8 cellular contexts compared by ENCODE assay signal in genomic region chr4:145097331-145097820, GRCh38. TPM values are rescaled to one million over a fixed set of nuclear protein-coding genes. Genes with fewer than 3 reads are reported as not detected.
A peak's percentile ranks its signal among the peaks of the same experiment; 100 is the strongest.
DNase-seq lines count a peak whose midpoint lies in the region; ATAC-seq and TF ChIP-seq lines count a peak whose summit lies in the region.

No MANE protein-coding gene starts in this region.

- H3K4me3 ChIP-seq in HL-60 (replicated peaks; ENCODE audit: insufficient read depth, low read length), result peak overlapping the region; percentile 92
- peak overlapping the region; percentile 88 to 94 for H3K4me3 ChIP-seq in muscle layer of colon (ENCODE audit: low read depth in 1 of 2, low read length in 2 of 2)

- no peaks in the 10 kb centered on the region for H3K27me3 Mint-ChIP-seq in activated CD8-positive, alpha-beta memory T cell treated with anti-CD3 and anti-CD28 coated beads, Interleukin-2, amount 10 ng/mL, durations not matched to agents 7 days and 5 days

- H3K27ac ChIP-seq in HL-60 (replicated peaks) (peak overlapping the region; percentile 91), muscle layer of colon (ENCODE audit: low read depth, low read length) (peak overlapping the region; percentile 93)

- peak overlapping the region; percentile 84 for H3K4me3 Mint-ChIP-seq in activated CD8-positive, alpha-beta memory T cell treated with anti-CD3 and anti-CD28 coated beads, Interleukin-2, amount 10 ng/mL, durations not matched to agents 7 days and 5 days

- TF ChIP-seq CTCF in HL-60 (IDR thresholded peaks at IDR 0.05; ENCODE audit: insufficient read depth, low read length), result no peak

- H3K9ac ChIP-seq in muscle layer of colon (ENCODE audit: low read length), result peak overlapping the region; percentile 74

- H3K36me3 ChIP-seq in muscle layer of colon (ENCODE audit: insufficient read depth, low read length), result peaks cover 30% of the 10 kb centered on the region

- peak overlapping the region; percentile 92 for H3K27ac Mint-ChIP-seq in activated CD8-positive, alpha-beta memory T cell treated with anti-CD3 and anti-CD28 coated beads, Interleukin-2, amount 10 ng/mL, durations not matched to agents 7 days and 5 days

- CTCF ChIA-PET in activated CD8-positive, alpha-beta memory T cell treated with anti-CD3 and anti-CD28 coated beads, Interleukin-2, amount 10 ng/mL, durations not matched to agents 7 days and 5 days (lab: Charles Lee), result interaction anchor here (0.9 to 3.1 kb wide), 5 partner anchors 13 to 81 kb away, joined by 3 to 17 read pairs (median 4); no protein-coding TSS in a partner anchor

- ATAC-seq in activated CD8-positive, alpha-beta memory T cell treated with anti-CD3 and anti-CD28 coated beads, Interleukin-2, amount 10 ng/mL, durations not matched to agents 7 days and 5 days, result no peak

- H3K36me3 Mint-ChIP-seq in activated CD8-positive, alpha-beta memory T cell treated with anti-CD3 and anti-CD28 coated beads, Interleukin-2, amount 10 ng/mL, durations not matched to agents 7 days and 5 days, result peaks cover 36% of the 10 kb centered on the region

- H3K27me3 ChIP-seq in HL-60 (ENCODE audit: insufficient read depth, poor library complexity, severe bottlenecking) (no peaks in the 10 kb centered on the region), muscle layer of colon (ENCODE audit: control insufficient read depth in 1 of 2, insufficient read depth in 2 of 2, low read length in 2 of 2) (no peaks in the 10 kb centered on the region)

- peaks cover 2% of the 10 kb centered on the region for H3K9me3 Mint-ChIP-seq in activated CD8-positive, alpha-beta memory T cell treated with anti-CD3 and anti-CD28 coated beads, Interleukin-2, amount 10 ng/mL, durations not matched to agents 7 days and 5 days (ENCODE audit: low read depth)

- H3K4me1 ChIP-seq in muscle layer of colon (ENCODE audit: insufficient read depth, low read length), result peaks cover 19% of the 10 kb centered on the region

- no peaks in the 10 kb centered on the region for H3K9me3 ChIP-seq in muscle layer of colon (ENCODE audit: low read length)

- no peak for DNase-seq in activated CD8-positive, alpha-beta memory T cell treated with anti-CD3 and anti-CD28 coated beads, Interleukin-2, amount 10 ng/mL, durations not matched to agents 7 days and 5 days
- no peak for DNase-seq in activated CD8-positive, alpha-beta memory T cell treated with anti-CD3 and anti-CD28 coated beads, Interleukin-2, amount 50 U/mL, for 4 hours
- DNase-seq in HL-60 (ENCODE audit: low read depth in 1 of 2, low spot score in 1 of 2) (no peak), LoVo (ENCODE audit: low spot score) (no peak), NCI-H187 treated with DMSO at 0.1 percent for 48 hours (lab: John Stamatoyannopoulos, UW) (no peak), middle frontal gyrus (ENCODE audit: extremely low spot score, low spot score) (no peak)
- peak; percentile 1 for DNase-seq in central memory CD4-positive, alpha-beta T cell

- H3K4me1 Mint-ChIP-seq in activated CD8-positive, alpha-beta memory T cell treated with anti-CD3 and anti-CD28 coated beads, Interleukin-2, amount 10 ng/mL, durations not matched to agents 7 days and 5 days, result peaks cover 35% of the 10 kb centered on the region

RNA-seq across cellular contexts. Expression of gene ANAPC10, which starts 0.6 kb away (rescaled TPM):
- total RNA-seq in activated CD8-positive, alpha-beta memory T cell treated with anti-CD3 and anti-CD28 coated beads, Interleukin-2, amount 10 ng/mL, durations not matched to agents 7 days and 5 days, result 10 to 100 TPM; 26.2 to 28.5 TPM

RNA-seq across cellular contexts. Expression of gene ABCE1, which starts 0.7 kb away (rescaled TPM):
- 10 to 100 TPM; 64.7 to 97.4 TPM for total RNA-seq in activated CD8-positive, alpha-beta memory T cell treated with anti-CD3 and anti-CD28 coated beads, Interleukin-2, amount 10 ng/mL, durations not matched to agents 7 days and 5 days
